Comparison of ENCODE assay signal across 2 cellular contexts in the genomic region with DNA sequence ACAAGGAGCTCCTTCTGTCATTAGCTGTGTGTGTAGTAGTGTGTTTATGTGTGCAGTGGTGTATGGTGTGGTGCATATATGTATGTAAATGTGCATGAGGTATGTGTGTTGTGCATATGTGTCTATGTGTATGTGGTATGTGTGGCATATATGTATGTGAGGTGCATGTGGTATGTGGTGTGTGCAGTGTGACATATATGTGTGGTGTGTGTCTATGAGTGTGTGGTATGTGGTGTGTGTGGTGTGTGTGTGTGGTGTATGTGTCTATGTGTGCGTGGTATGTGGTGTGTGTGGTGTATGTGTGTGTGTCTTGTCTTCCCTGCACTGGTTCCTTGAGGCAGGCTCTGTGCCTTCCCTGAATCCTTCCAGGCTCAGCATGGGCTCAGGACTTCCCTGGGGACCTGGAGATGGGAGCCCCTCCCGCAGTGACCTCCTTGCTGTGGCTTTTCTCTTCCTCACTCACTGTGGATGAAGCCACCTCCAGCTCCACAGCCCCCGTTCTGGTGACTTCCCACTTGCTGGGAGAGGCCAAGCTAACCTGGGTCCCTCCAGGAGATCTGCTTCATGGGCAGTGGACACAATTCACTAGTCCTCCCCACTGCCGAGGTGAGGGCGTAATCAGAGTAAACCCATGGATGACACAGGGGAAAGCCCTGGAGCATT.
A peak's percentile ranks its signal among the peaks of the same experiment; 100 is the strongest.
TF ChIP-seq lines count a peak whose summit lies in the region.

No MANE protein-coding gene starts in this region.

TF ChIP-seq in HepG2, 621 proteins besides CTCF, POLR2A, EP300 and RAD21:
- TF ChIP-seq TRIM22 (IDR thresholded peaks at IDR 0.05) (0 out of 2 replicates have a peak, but pooled peaks have one; percentile 25), SOX6 (IDR thresholded peaks at IDR 0.05) (0 out of 2 replicates have a peak, but pooled peaks have one; percentile 60), SOX6 (CRISPR knock-in tag; IDR thresholded peaks at IDR 0.05) (no peak), ZBTB1 (CRISPR knock-in tag; IDR thresholded peaks at IDR 0.05; ENCODE audit: borderline replicate concordance) (no peak), NBN (conservative IDR thresholded peaks at IDR 0.05) (0 out of 2 replicates have a peak, but pooled peaks have one; percentile 25), IKZF1 (IDR thresholded peaks at IDR 0.05) (0 out of 2 replicates have a peak, but pooled peaks have one; percentile 39)

TF ChIP-seq in IMR-90, 13 proteins besides CTCF, POLR2A, EP300 and RAD21:
- TF ChIP-seq MAZ (IDR thresholded peaks at IDR 0.05; ENCODE audit: borderline replicate concordance, low read depth, low read length): no peak
- no peak for TF ChIP-seq SMC3 (IDR thresholded peaks at IDR 0.05; ENCODE audit: low read depth, low read length)
- TF ChIP-seq MXI1 (IDR thresholded peaks at IDR 0.05; ENCODE audit: borderline replicate concordance, low read depth, low read length): no peak
- TF ChIP-seq MAFK (IDR thresholded peaks at IDR 0.05; ENCODE audit: low read depth, low read length): no peak
